In the genomic region with DNA sequence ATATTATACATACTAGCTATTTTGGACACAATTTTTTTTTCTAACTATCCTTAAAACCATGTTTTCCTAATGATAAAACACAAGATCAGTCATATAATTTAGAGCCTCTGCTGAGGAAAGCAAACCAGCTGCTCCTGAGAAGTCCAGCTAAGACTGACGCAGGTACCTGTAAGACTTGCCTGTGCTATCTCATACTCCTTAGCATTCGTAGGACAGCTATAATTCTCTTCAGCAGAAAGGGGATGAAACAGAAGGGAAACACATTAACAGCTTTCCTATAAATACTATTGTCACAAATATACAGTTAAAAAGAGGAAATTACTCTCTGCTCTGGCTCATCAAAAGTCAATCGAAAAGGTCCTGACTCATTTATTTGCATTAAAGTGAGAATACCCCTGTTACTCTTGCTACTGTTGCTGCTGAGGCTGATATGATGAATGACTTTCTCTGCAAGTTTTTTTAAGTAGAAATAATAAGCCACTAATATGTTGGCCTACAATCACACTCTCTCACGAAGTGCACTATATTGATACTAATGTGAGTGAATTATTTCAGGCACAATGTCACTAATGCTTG, we compare ENCODE assay signal across 18 cellular contexts.
DNase-seq lines count a peak whose midpoint lies in the region; ATAC-seq and TF ChIP-seq lines count a peak whose summit lies in the region.
"Had no signal": no experiment of that assay in that cellular context is flagged by ENCODE, and none has a peak within 500 bp of the region (broad histone marks: within the 10 kb centered on the region; RNA-seq: fewer than 3 reads in every experiment).

No MANE protein-coding gene starts in this region.

- H3K9me3 ChIP-seq in ES-I3 (ENCODE audit: control insufficient read depth, insufficient read depth, low read length) (no peaks in the 10 kb centered on the region), HUES48 (ENCODE audit: control insufficient read depth, insufficient read depth, low read length) (no peaks in the 10 kb centered on the region), RWPE2 (ENCODE audit: severe bottlenecking) (peaks cover 2% of the 10 kb centered on the region), iPS-18a (ENCODE audit: control insufficient read depth, low read depth, low read length) (no peaks in the 10 kb centered on the region)

- no peaks in the 10 kb centered on the region for H3K36me3 ChIP-seq in ES-I3 (ENCODE audit: insufficient read depth, low read length)
- no peaks in the 10 kb centered on the region for H3K36me3 ChIP-seq in HUES48 (ENCODE audit: control insufficient read depth, insufficient read depth, low read length)
- no peaks in the 10 kb centered on the region for H3K36me3 ChIP-seq in RWPE2 (ENCODE audit: low read depth)
- H3K36me3 ChIP-seq in iPS-18a (ENCODE audit: control insufficient read depth, low read depth, low read length), result no peaks in the 10 kb centered on the region

- peaks cover 59% of the 10 kb centered on the region for H3K4me1 ChIP-seq in ES-I3 (ENCODE audit: insufficient read depth, low read length)
- H3K4me1 ChIP-seq in HUES48 (ENCODE audit: control insufficient read depth, insufficient read depth, low read length), result peaks cover 60% of the 10 kb centered on the region
- peaks cover 28% of the 10 kb centered on the region for H3K4me1 ChIP-seq in RWPE2 (ENCODE audit: insufficient read depth, poor library complexity, severe bottlenecking)
- H3K4me1 ChIP-seq in iPS-18a (ENCODE audit: control insufficient read depth, low read depth, low read length), result peaks cover 40% of the 10 kb centered on the region

- H3K27ac ChIP-seq in HUES48 (ENCODE audit: low read depth, low read length) (peak overlapping the region; percentile 70), RWPE2 (ENCODE audit: poor library complexity, severe bottlenecking) (peak overlapping the region; percentile 32), iPS-18a (ENCODE audit: low read length) (peak overlapping the region; percentile 27)
- H3K27ac ChIP-seq: C4-2B, HL-60 had no signal

- TF ChIP-seq CTCF in RWPE2 (IDR thresholded peaks at IDR 0.05; ENCODE audit: poor library complexity, severe bottlenecking), result no peak

- no peak overlapping the region for H3K4me3 Mint-ChIP-seq in stimulated activated naive B cell treated with anti-CD40 and anti-IgM and Interleukin-4, amounts not matched to agents 10 μg/mL and 1 μg/mL and 100 μg/mL, for 72 hours

- no peak overlapping the region for H3K27ac Mint-ChIP-seq in stimulated activated naive B cell treated with anti-CD40 and anti-IgM and Interleukin-4, amounts not matched to agents 10 μg/mL and 1 μg/mL and 100 μg/mL, for 72 hours

- no peaks in the 10 kb centered on the region for H3K27me3 Mint-ChIP-seq in stimulated activated naive B cell treated with anti-CD40 and anti-IgM and Interleukin-4, amounts not matched to agents 10 μg/mL and 1 μg/mL and 100 μg/mL, for 72 hours

- no peak for DNase-seq in RWPE2 (ENCODE audit: low spot score)
- DNase-seq in stimulated activated naive B cell treated with anti-CD40 and anti-IgM and Interleukin-4, amounts not matched to agents 10 μg/mL and 1 μg/mL and 100 μg/mL, for 72 hours, result no peak
- no peak for DNase-seq in activated CD8-positive, alpha-beta memory T cell treated with anti-CD3 and anti-CD28 coated beads for 24 hours
- DNase-seq: H7, KG1, NCI-H1048, NCI-H146, NCI-H2081, NCI-H2227 treated with DMSO at 0.1 percent for 48 hours, NCI-H524 treated with DMSO at 0.1 percent for 48 hours, RPMI8226, SW 1271 had no signal

- H3K9me3 Mint-ChIP-seq in stimulated activated naive B cell treated with anti-CD40 and anti-IgM and Interleukin-4, amounts not matched to agents 10 μg/mL and 1 μg/mL and 100 μg/mL, for 72 hours, result peaks cover 0 to 5% of the 10 kb centered on the region in 2 donors

- H3K4me3 ChIP-seq in HUES48 (ENCODE audit: low read depth, low read length) (no peak overlapping the region), RWPE2 (ENCODE audit: severe bottlenecking) (no peak overlapping the region), iPS-18a (ENCODE audit: low read length) (no peak overlapping the region)

- H3K36me3 Mint-ChIP-seq in stimulated activated naive B cell treated with anti-CD40 and anti-IgM and Interleukin-4, amounts not matched to agents 10 μg/mL and 1 μg/mL and 100 μg/mL, for 72 hours, result no peaks in the 10 kb centered on the region

- no peaks in the 10 kb centered on the region for H3K27me3 ChIP-seq in HUES48 (ENCODE audit: control insufficient read depth, insufficient read depth, low read length)
- no peaks in the 10 kb centered on the region for H3K27me3 ChIP-seq in RWPE2 (ENCODE audit: insufficient read depth, poor library complexity, severe bottlenecking)
- H3K27me3 ChIP-seq in iPS-18a (ENCODE audit: control insufficient read depth, insufficient read depth, low read length), result no peaks in the 10 kb centered on the region

- H3K9ac ChIP-seq in ES-I3 (ENCODE audit: low read depth, low read length), result peak overlapping the region; percentile 36; the same call in 1 of the 2 replicates
- H3K9ac ChIP-seq in HUES48 (ENCODE audit: low read depth, low read length), result no peak overlapping the region
- peak overlapping the region; percentile 17 for H3K9ac ChIP-seq in iPS-18a (ENCODE audit: low read length)

- no peaks in the 10 kb centered on the region for H3K4me1 Mint-ChIP-seq in stimulated activated naive B cell treated with anti-CD40 and anti-IgM and Interleukin-4, amounts not matched to agents 10 μg/mL and 1 μg/mL and 100 μg/mL, for 72 hours

- ATAC-seq in RWPE2 (ENCODE audit: low read depth), result peak; percentile 66
- ATAC-seq in stimulated activated naive B cell treated with anti-CD40 and anti-IgM and Interleukin-4, amounts not matched to agents 10 μg/mL and 1 μg/mL and 100 μg/mL, for 72 hours (replicated peaks), result no peak
- no peak for ATAC-seq in HG02623 (IDR thresholded peaks at IDR 0.05; ENCODE audit: unreplicated experiment)
